Comparison of ENCODE assay signal across 1 cellular context in the genomic region with DNA sequence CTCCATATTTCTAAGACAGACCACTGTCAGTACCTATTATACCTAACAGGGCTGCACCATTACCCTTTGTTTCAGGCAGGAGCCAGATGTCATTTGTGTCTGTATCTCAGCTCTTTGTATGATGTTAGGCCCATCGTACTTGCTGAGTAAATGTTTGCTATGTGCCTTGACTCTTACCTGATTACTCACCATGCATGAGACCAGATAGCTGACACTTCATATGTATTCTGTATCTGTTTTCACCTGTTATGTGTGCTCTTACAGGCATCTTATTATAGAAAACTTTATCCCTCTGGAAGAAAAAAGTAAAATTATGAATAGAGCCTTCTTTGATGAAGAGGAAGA.
TF ChIP-seq lines count a peak whose summit lies in the region.

No MANE protein-coding gene starts in this region.

TF ChIP-seq in HepG2, 621 proteins besides CTCF, POLR2A, EP300 and RAD21 (continued from another document and continues in another):
- no peak for TF ChIP-seq AHDC1 (CRISPR knock-in tag; IDR thresholded peaks at IDR 0.05; ENCODE audit: borderline replicate concordance)
- TF ChIP-seq ELK4 (CRISPR knock-in tag; IDR thresholded peaks at IDR 0.05; ENCODE audit: borderline replicate concordance), result no peak
- TF ChIP-seq ZNF121 (CRISPR knock-in tag; IDR thresholded peaks at IDR 0.05), result no peak
- no peak for TF ChIP-seq ZNF563 (CRISPR knock-in tag; IDR thresholded peaks at IDR 0.05)
- TF ChIP-seq NFIB (CRISPR knock-in tag; IDR thresholded peaks at IDR 0.05; ENCODE audit: borderline replicate concordance), result no peak
- TF ChIP-seq FOXO1 (CRISPR knock-in tag; IDR thresholded peaks at IDR 0.05), result peak; percentile 67; the same call in 1 of the 2 replicates
- TF ChIP-seq HHEX (CRISPR knock-in tag; IDR thresholded peaks at IDR 0.05), result 0 out of 2 replicates have a peak, but pooled peaks have one; percentile 60
- TF ChIP-seq ZNF343 (CRISPR knock-in tag; IDR thresholded peaks at IDR 0.05), result no peak
- TF ChIP-seq ELF1 (CRISPR knock-in tag; IDR thresholded peaks at IDR 0.05), result no peak
- no peak for TF ChIP-seq SMAD3 (CRISPR knock-in tag; IDR thresholded peaks at IDR 0.05)
- TF ChIP-seq NFAT5 (CRISPR knock-in tag; IDR thresholded peaks at IDR 0.05), result no peak
- no peak for TF ChIP-seq SRSF9 (IDR thresholded peaks at IDR 0.05; ENCODE audit: borderline replicate concordance, insufficient read depth, low read depth, low read length, poor library complexity, severe bottlenecking)
- no peak for TF ChIP-seq ZNF7 (CRISPR knock-in tag; IDR thresholded peaks at IDR 0.05)
- TF ChIP-seq CCDC6 (CRISPR knock-in tag; IDR thresholded peaks at IDR 0.05), result no peak
- no peak for TF ChIP-seq NPAS2 (CRISPR knock-in tag; IDR thresholded peaks at IDR 0.05; ENCODE audit: borderline replicate concordance)
- TF ChIP-seq ZNF431 (CRISPR knock-in tag; IDR thresholded peaks at IDR 0.05; ENCODE audit: borderline replicate concordance, low read depth), result no peak
- TF ChIP-seq ZNF260 (CRISPR knock-in tag; IDR thresholded peaks at IDR 0.05; ENCODE audit: borderline replicate concordance, low read depth), result no peak
- TF ChIP-seq ZFP91 (CRISPR knock-in tag; IDR thresholded peaks at IDR 0.05; ENCODE audit: borderline replicate concordance), result no peak; the same call in 1 of the 2 replicates
- no peak for TF ChIP-seq YEATS2 (CRISPR knock-in tag; IDR thresholded peaks at IDR 0.05; ENCODE audit: borderline replicate concordance)
- no peak for TF ChIP-seq ZNF713 (CRISPR knock-in tag; IDR thresholded peaks at IDR 0.05)
- TF ChIP-seq, protein P1, sequence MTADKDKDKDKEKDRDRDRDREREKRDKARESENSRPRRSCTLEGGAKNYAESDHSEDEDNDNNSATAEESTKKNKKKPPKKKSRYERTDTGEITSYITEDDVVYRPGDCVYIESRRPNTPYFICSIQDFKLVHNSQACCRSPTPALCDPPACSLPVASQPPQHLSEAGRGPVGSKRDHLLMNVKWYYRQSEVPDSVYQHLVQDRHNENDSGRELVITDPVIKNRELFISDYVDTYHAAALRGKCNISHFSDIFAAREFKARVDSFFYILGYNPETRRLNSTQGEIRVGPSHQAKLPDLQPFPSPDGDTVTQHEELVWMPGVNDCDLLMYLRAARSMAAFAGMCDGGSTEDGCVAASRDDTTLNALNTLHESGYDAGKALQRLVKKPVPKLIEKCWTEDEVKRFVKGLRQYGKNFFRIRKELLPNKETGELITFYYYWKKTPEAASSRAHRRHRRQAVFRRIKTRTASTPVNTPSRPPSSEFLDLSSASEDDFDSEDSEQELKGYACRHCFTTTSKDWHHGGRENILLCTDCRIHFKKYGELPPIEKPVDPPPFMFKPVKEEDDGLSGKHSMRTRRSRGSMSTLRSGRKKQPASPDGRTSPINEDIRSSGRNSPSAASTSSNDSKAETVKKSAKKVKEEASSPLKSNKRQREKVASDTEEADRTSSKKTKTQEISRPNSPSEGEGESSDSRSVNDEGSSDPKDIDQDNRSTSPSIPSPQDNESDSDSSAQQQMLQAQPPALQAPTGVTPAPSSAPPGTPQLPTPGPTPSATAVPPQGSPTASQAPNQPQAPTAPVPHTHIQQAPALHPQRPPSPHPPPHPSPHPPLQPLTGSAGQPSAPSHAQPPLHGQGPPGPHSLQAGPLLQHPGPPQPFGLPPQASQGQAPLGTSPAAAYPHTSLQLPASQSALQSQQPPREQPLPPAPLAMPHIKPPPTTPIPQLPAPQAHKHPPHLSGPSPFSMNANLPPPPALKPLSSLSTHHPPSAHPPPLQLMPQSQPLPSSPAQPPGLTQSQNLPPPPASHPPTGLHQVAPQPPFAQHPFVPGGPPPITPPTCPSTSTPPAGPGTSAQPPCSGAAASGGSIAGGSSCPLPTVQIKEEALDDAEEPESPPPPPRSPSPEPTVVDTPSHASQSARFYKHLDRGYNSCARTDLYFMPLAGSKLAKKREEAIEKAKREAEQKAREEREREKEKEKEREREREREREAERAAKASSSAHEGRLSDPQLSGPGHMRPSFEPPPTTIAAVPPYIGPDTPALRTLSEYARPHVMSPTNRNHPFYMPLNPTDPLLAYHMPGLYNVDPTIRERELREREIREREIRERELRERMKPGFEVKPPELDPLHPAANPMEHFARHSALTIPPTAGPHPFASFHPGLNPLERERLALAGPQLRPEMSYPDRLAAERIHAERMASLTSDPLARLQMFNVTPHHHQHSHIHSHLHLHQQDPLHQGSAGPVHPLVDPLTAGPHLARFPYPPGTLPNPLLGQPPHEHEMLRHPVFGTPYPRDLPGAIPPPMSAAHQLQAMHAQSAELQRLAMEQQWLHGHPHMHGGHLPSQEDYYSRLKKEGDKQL (CRISPR knock-in tag; IDR thresholded peaks at IDR 0.05; ENCODE audit: low read depth), result no peak
- no peak for TF ChIP-seq NCOA1 (CRISPR knock-in tag; IDR thresholded peaks at IDR 0.05)
- TF ChIP-seq SMC3 (IDR thresholded peaks at IDR 0.05; ENCODE audit: low read length), result peak; percentile 21; the same call in 1 of the 2 replicates
- peak; percentile 23; the same call in 1 of the 2 replicates for TF ChIP-seq FOXA1 (IDR thresholded peaks at IDR 0.05)
- TF ChIP-seq FOXA1 (CRISPR knock-in tag; IDR thresholded peaks at IDR 0.05), result peak; percentile 70
- no peak for TF ChIP-seq ZNF747 (CRISPR knock-in tag; IDR thresholded peaks at IDR 0.05; ENCODE audit: borderline replicate concordance)
- TF ChIP-seq CEBPG (CRISPR knock-in tag; IDR thresholded peaks at IDR 0.05), result peak; percentile 51; the same call in 1 of the 2 replicates
- TF ChIP-seq RFX1 (IDR thresholded peaks at IDR 0.05), result no peak
- TF ChIP-seq ZSCAN21 (CRISPR knock-in tag; IDR thresholded peaks at IDR 0.05; ENCODE audit: borderline replicate concordance), result no peak
- TF ChIP-seq ZNF10 (CRISPR knock-in tag; IDR thresholded peaks at IDR 0.05; ENCODE audit: borderline replicate concordance, low read depth), result no peak
- TF ChIP-seq NCOR1 (IDR thresholded peaks at IDR 0.05; ENCODE audit: borderline replicate concordance, low read length), result no peak
- TF ChIP-seq HDAC1 (CRISPR knock-in tag; IDR thresholded peaks at IDR 0.05), result 0 out of 2 replicates have a peak, but pooled peaks have one; percentile 5
- no peak for TF ChIP-seq DNMT3B (CRISPR knock-in tag; conservative IDR thresholded peaks at IDR 0.05)
- TF ChIP-seq FOXA3 (CRISPR knock-in tag; IDR thresholded peaks at IDR 0.05), result peak; percentile 79
- TF ChIP-seq HOXA3 (CRISPR knock-in tag; IDR thresholded peaks at IDR 0.05), result no peak
- TF ChIP-seq ATRX (CRISPR knock-in tag; IDR thresholded peaks at IDR 0.05; ENCODE audit: borderline replicate concordance), result no peak
- no peak for TF ChIP-seq TRIM24 (CRISPR knock-in tag; IDR thresholded peaks at IDR 0.05)
- TF ChIP-seq AHR (CRISPR knock-in tag; IDR thresholded peaks at IDR 0.05), result no peak
- TF ChIP-seq TOE1 (CRISPR knock-in tag; IDR thresholded peaks at IDR 0.05), result no peak
- no peak for TF ChIP-seq IRX3 (CRISPR knock-in tag; IDR thresholded peaks at IDR 0.05; ENCODE audit: borderline replicate concordance, low read depth)
- TF ChIP-seq THAP11 (CRISPR knock-in tag; IDR thresholded peaks at IDR 0.05), result 0 out of 2 replicates have a peak, but pooled peaks have one; percentile 2
